In genomic region chr1:177960939-177961622, GRCh38 we compare ENCODE assay signal across 27 cellular contexts. TPM values are rescaled to one million over a fixed set of nuclear protein-coding genes. Genes with fewer than 3 reads are reported as not detected.
DNase-seq lines count a peak whose midpoint lies in the region; ATAC-seq and TF ChIP-seq lines count a peak whose summit lies in the region.
"Had no signal": no experiment of that assay in that cellular context is flagged by ENCODE, and none has a peak within 500 bp of the region (broad histone marks: within the 10 kb centered on the region; RNA-seq: fewer than 3 reads in every experiment).

No MANE protein-coding gene starts in this region.

- peak; percentile 12 for DNase-seq in NCI-H226
- DNase-seq in dorsolateral prefrontal cortex: no peak
- no peak for DNase-seq in left lobe of liver (ENCODE audit: low spot score)
- no peak for DNase-seq in sciatic nerve (ENCODE audit: low spot score)
- DNase-seq in T-helper 2 cell treated with Interferon-gamma antibody and Interleukin-4, amounts not matched to agents 5 μg/mL and 100 μg/mL, for 36 hours (ENCODE audit: low spot score): no peak
- no peak for DNase-seq in activated CD8-positive, alpha-beta memory T cell treated with anti-CD3 and anti-CD28 coated beads, Interleukin-2, amount 50 U/mL, for 4 hours
- DNase-seq: CD8-positive, alpha-beta memory T cell; DMS 273 treated with DMSO at 0.1 percent for 48 hours; DMS79; EL; GDM1; Kasumi-1; MV-4-11; NCI-H1105 treated with DMSO at 0.1 percent for 48 hours; NCI-H146; NCI-H2029; NCI-H446 treated with DMSO at 0.1 percent for 48 hours; NCI-H69; SHP77 had no signal

- H3K9me3 Mint-ChIP-seq in T-helper 2 cell treated with Interferon-gamma antibody and Interleukin-4, amounts not matched to agents 5 μg/mL and 100 μg/mL, for 36 hours: no peaks in the 10 kb centered on the region

- H3K27ac Mint-ChIP-seq in T-helper 2 cell treated with Interferon-gamma antibody and Interleukin-4, amounts not matched to agents 5 μg/mL and 100 μg/mL, for 36 hours: no peak overlapping the region
- H3K27ac Mint-ChIP-seq: B cell; CD8-positive, alpha-beta memory T cell had no signal

- H3K27me3 Mint-ChIP-seq in T-helper 2 cell treated with Interferon-gamma antibody and Interleukin-4, amounts not matched to agents 5 μg/mL and 100 μg/mL, for 36 hours (ENCODE audit: low read depth): no peaks in the 10 kb centered on the region
- H3K27me3 Mint-ChIP-seq: B cell; CD8-positive, alpha-beta memory T cell had no signal

- H3K4me3 ChIP-seq in dorsolateral prefrontal cortex: no peak overlapping the region
- H3K4me3 ChIP-seq: GM12878, K562 had no signal

- intact Hi-C loops in dorsolateral prefrontal cortex (cut with DNase I): no loop called here
- intact Hi-C loops in sciatic nerve (cut with DNase I): no loop called here

- peak; percentile 77 for ATAC-seq in left lobe of liver
- ATAC-seq in sciatic nerve: peak; percentile 40
- no peak for ATAC-seq in HG03520 (IDR thresholded peaks at IDR 0.05; ENCODE audit: unreplicated experiment)
- ATAC-seq in GM21529 (IDR thresholded peaks at IDR 0.05; ENCODE audit: unreplicated experiment): no peak
- ATAC-seq: GM12878, K562, Panc1 had no signal

- no peak for TF ChIP-seq CTCF in dorsolateral prefrontal cortex (IDR thresholded peaks at IDR 0.05 in 54 of 56, conservative IDR thresholded peaks at IDR 0.05 in 2 of 56; ENCODE audit: low read depth in 1 of 56, partially characterized antibody in 56 of 56)

- no peaks in the 10 kb centered on the region for H3K36me3 Mint-ChIP-seq in T-helper 2 cell treated with Interferon-gamma antibody and Interleukin-4, amounts not matched to agents 5 μg/mL and 100 μg/mL, for 36 hours (ENCODE audit: low read depth)
- H3K36me3 Mint-ChIP-seq: CD8-positive, alpha-beta memory T cell had no signal

- H3K27ac ChIP-seq in dorsolateral prefrontal cortex: peak overlapping the region in 54 of 59 donors; percentile 4 to 88 (median 74)
- H3K27ac ChIP-seq: C4-2B, RWPE1 had no signal

- no peaks in the 10 kb centered on the region for H3K27me3 ChIP-seq in dorsolateral prefrontal cortex

- no peaks in the 10 kb centered on the region for H3K4me1 Mint-ChIP-seq in T-helper 2 cell treated with Interferon-gamma antibody and Interleukin-4, amounts not matched to agents 5 μg/mL and 100 μg/mL, for 36 hours (ENCODE audit: low read depth)
- H3K4me1 Mint-ChIP-seq: B cell; CD8-positive, alpha-beta memory T cell had no signal

- no peak overlapping the region for H3K4me3 Mint-ChIP-seq in T-helper 2 cell treated with Interferon-gamma antibody and Interleukin-4, amounts not matched to agents 5 μg/mL and 100 μg/mL, for 36 hours
- H3K4me3 Mint-ChIP-seq: B cell; CD8-positive, alpha-beta memory T cell had no signal

RNA-seq across cellular contexts. Expression of gene SEC16B, which starts 8.8 kb away (rescaled TPM):
- total RNA-seq in dorsolateral prefrontal cortex (10 to 100 TPM in 98 of 120 experiments, 1 to 10 TPM in 22; 3.3 to 29.4 (median 14.8) TPM), left lobe of liver (60.3 TPM), sciatic nerve (4.8 TPM)
- total RNA-seq: CD8-positive, alpha-beta memory T cell; K562 had no signal

Comparison
In these comparisons a context has a peak if more than half of its experiments do, and no peak if none do; other contexts are left out.
1. ATAC-seq: peak in left lobe of liver (single experiment) and sciatic nerve (single experiment); none in HG03520 (single experiment) and GM21529 (single experiment).